Comparison of ENCODE assay signal across 20 cellular contexts in the genomic region with DNA sequence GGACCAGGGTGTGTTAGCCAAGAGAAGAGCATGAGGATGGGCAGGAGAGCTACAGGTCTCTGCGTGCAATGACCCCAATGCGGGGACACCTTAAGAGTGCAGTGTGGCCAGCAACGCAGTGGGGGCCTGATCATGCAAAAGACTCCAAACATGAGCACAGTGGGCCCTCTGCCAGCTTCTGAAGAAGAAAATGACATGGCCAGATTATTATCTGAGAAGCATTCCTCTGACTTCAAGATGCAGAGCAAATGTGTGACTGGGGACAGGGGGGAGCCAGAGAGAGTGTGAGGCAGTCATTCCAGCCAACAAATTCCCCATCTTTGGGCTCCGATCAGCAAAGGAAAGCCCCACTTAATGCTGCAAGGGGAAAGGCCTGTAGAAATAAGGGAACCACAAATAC.
DNase-seq lines count a peak whose midpoint lies in the region; ATAC-seq and TF ChIP-seq lines count a peak whose summit lies in the region.
"Had no signal": no experiment of that assay in that cellular context is flagged by ENCODE, and none has a peak within 500 bp of the region (broad histone marks: within the 10 kb centered on the region; RNA-seq: fewer than 3 reads in every experiment).

No MANE protein-coding gene starts in this region.

- H4K8ac ChIP-seq in neuronal stem cell (ENCODE audit: low read depth, low read length): no peak overlapping the region

- H3K27ac ChIP-seq in GM23248: no peak overlapping the region
- no peak overlapping the region for H3K27ac ChIP-seq in neuronal stem cell (replicated peaks; ENCODE audit: low read length)
- H3K27ac ChIP-seq: C4-2B, HL-60 had no signal

- H3K36me3 ChIP-seq in GM23248 (ENCODE audit: low read depth): no peaks in the 10 kb centered on the region
- H3K36me3 ChIP-seq in neuronal stem cell (replicated peaks in 1 of 2; ENCODE audit: control insufficient read depth in 2 of 2, insufficient read depth in 2 of 2, low read length in 2 of 2): no peaks in the 10 kb centered on the region

- H3K4me3 ChIP-seq in GM23248 (no peak overlapping the region), neuronal stem cell (ENCODE audit: low read length in 2 of 2) (no peak overlapping the region)
- H3K4me3 ChIP-seq: GM12878, GM23338 had no signal

- ATAC-seq in GM19351 (IDR thresholded peaks at IDR 0.05; ENCODE audit: unreplicated experiment): no peak
- no peak for ATAC-seq in GM18520 (IDR thresholded peaks at IDR 0.05; ENCODE audit: unreplicated experiment)
- ATAC-seq: GM12878, GM23338, HCT116 had no signal

- H2BK15ac ChIP-seq in neuronal stem cell (ENCODE audit: low read length): no peak overlapping the region

- no peak overlapping the region for H3K4ac ChIP-seq in neuronal stem cell (ENCODE audit: low read length)

- peaks cover 5% of the 10 kb centered on the region; the same call in 1 of the 2 replicates for H3K4me1 ChIP-seq in GM23248 (ENCODE audit: insufficient read depth)
- H3K4me1 ChIP-seq in neuronal stem cell (ENCODE audit: control insufficient read depth in 2 of 2, insufficient read depth in 1 of 2, low read depth in 1 of 2, low read length in 2 of 2): peaks cover 0 to 3% of the 10 kb centered on the region in 2 donors

- no peak overlapping the region for H2BK5ac ChIP-seq in neuronal stem cell (ENCODE audit: low read length)

- no peaks in the 10 kb centered on the region for H3K27me3 ChIP-seq in GM23248 (replicated peaks; ENCODE audit: insufficient read depth)
- H3K27me3 ChIP-seq in neuronal stem cell (ENCODE audit: control insufficient read depth in 3 of 3, insufficient read depth in 3 of 3, low read depth in 1 of 3, low read length in 3 of 3): peaks cover 0 to 3% (median 0%) of the 10 kb centered on the region in 3 experiments

- no peaks in the 10 kb centered on the region for H4K20me1 ChIP-seq in GM23248 (ENCODE audit: insufficient read depth)

- no peak overlapping the region for H3K14ac ChIP-seq in neuronal stem cell (ENCODE audit: low read length)

- no peaks in the 10 kb centered on the region for H3K79me2 ChIP-seq in GM23248 (ENCODE audit: insufficient read depth)

- H2BK12ac ChIP-seq in neuronal stem cell (ENCODE audit: low read length): no peak overlapping the region

- H3K4me2 ChIP-seq in GM23248 (ENCODE audit: unreplicated experiment): no peak overlapping the region
- H3K4me2 ChIP-seq in neuronal stem cell (ENCODE audit: insufficient read depth, low read length, poor library complexity, severe bottlenecking): no peak overlapping the region
- H3K4me2 ChIP-seq: GM23338 had no signal

- no peaks in the 10 kb centered on the region for H3K79me1 ChIP-seq in neuronal stem cell (ENCODE audit: low read depth, low read length)

- no peaks in the 10 kb centered on the region for H3F3A ChIP-seq in GM23248 (ENCODE audit: insufficient read depth)

- H3K23ac ChIP-seq in neuronal stem cell (ENCODE audit: low read depth, low read length, poor library complexity): no peak overlapping the region

- H3K9ac ChIP-seq in GM23248 (no peak overlapping the region), neuronal stem cell (ENCODE audit: low read depth, low read length, poor library complexity) (no peak overlapping the region)

- H3K9me2 ChIP-seq in GM23248 (ENCODE audit: insufficient read depth): no peaks in the 10 kb centered on the region

- no peak for TF ChIP-seq POLR2A in erythroblast (IDR thresholded peaks at IDR 0.05; ENCODE audit: low read length)

- H3K9me3 ChIP-seq in GM23248 (ENCODE audit: low read depth) (no peaks in the 10 kb centered on the region), neuronal stem cell (replicated peaks in 1 of 2; ENCODE audit: control insufficient read depth in 2 of 2, insufficient read depth in 1 of 2, low read depth in 1 of 2, low read length in 2 of 2) (no peaks in the 10 kb centered on the region)
- H3K9me3 ChIP-seq: Caco-2 had no signal

- no peak overlapping the region for H2AK5ac ChIP-seq in neuronal stem cell (ENCODE audit: low read depth, low read length)

- peak; percentile 59 for DNase-seq in EH (ENCODE audit: low read depth)
- DNase-seq in GM23248: peak; percentile 19
- DNase-seq in erythroblast (lab: John Stamatoyannopoulos, UW): peak; percentile 21 to 54
- no peak for DNase-seq in neuronal stem cell (ENCODE audit: low spot score)
- no peak for DNase-seq in medulla oblongata (ENCODE audit: extremely low spot score)
- DNase-seq in GM10266 (ENCODE audit: extremely low spot score): no peak
- DNase-seq: ACHN; AML-193; Caco-2; CD4-positive, alpha-beta T cell; GF-D8; H7; HFFc6 had no signal

- H4K91ac ChIP-seq in neuronal stem cell (ENCODE audit: low read depth, low read length, poor library complexity): no peak overlapping the region

- H3K18ac ChIP-seq in neuronal stem cell (ENCODE audit: low read length): peak overlapping the region; percentile 15

- in situ Hi-C loops in GM23248 (cut with MboI): no loop called here

- H2BK120ac ChIP-seq in neuronal stem cell (ENCODE audit: low read depth, low read length): no peak overlapping the region

- H2AFZ ChIP-seq in GM23248 (no peak overlapping the region), neuronal stem cell (ENCODE audit: low read length) (no peak overlapping the region)
- H2AFZ ChIP-seq: GM23338 had no signal

- TF ChIP-seq CTCF in GM10266 (IDR thresholded peaks at IDR 0.05; ENCODE audit: control insufficient read depth, insufficient read depth, low read depth, missing control alignments): no peak

- 80 to 86% methylated on average over 4 of the region's 4 CpGs for WGBS in GM23248 (ENCODE audit: low coverage in 1 of 2, low lambda C conversion rate in 2 of 2, missing lambda C conversion rate in 2 of 2), 2 experiments
- no CpG with 5 or more reads among the region's 4 CpGs for WGBS in neuronal stem cell (ENCODE audit: extremely low coverage in 2 of 2, insufficient read length in 2 of 2, insufficient replicate concordance in 1 of 2), 2 donors

Comparison
In these comparisons a context has a peak if more than half of its experiments do, and no peak if none do; other contexts are left out.
1. DNase-seq: peak in EH (single experiment), GM23248 (single experiment) and erythroblast (2 of 2); none in neuronal stem cell (single experiment), medulla oblongata (single experiment) and GM10266 (single experiment).